26 cellular contexts compared by ENCODE assay signal in genomic region chr3:2976212-2976611, GRCh38.
"Had no signal": no experiment of that assay in that cellular context is flagged by ENCODE, and none has a peak within 500 bp of the region (broad histone marks: within the 10 kb centered on the region; RNA-seq: fewer than 3 reads in every experiment).

No MANE protein-coding gene starts in this region.

- H3K27ac ChIP-seq: adrenal gland, body of pancreas, breast epithelium, SJCRH30, SK-N-MC had no signal

- DNase-seq: activated CD4-positive, alpha-beta memory T cell treated with anti-CD3 and anti-CD28 coated beads for 36 hours; activated CD4-positive, alpha-beta T cell treated with anti-CD3 and anti-CD28 coated beads for 4 hours; activated CD4-positive, alpha-beta T cell treated with anti-CD3 and anti-CD28 coated beads, Interleukin-2, amount 50 U/mL, for 1 hour; activated CD8-positive, alpha-beta memory T cell treated with anti-CD3 and anti-CD28 coated beads, Interleukin-2, amount 50 U/mL, for 4 hours; activated gamma-delta T cell treated with Interleukin-2 at 50 U/mL for 16 hours; activated naive CD4-positive, alpha-beta T cell treated with anti-CD3 and anti-CD28 coated beads for 36 hours; activated T-cell treated with anti-CD3 and anti-CD28 coated beads for 4 hours; activated T-cell treated with anti-CD3 and anti-CD28 coated beads, Interleukin-2, amount 50 U/mL, for 4 hours; adrenal gland; body of pancreas; IMR-90; NCI-H1105; NCI-H1417 treated with DMSO at 0.1 percent for 48 hours; NCI-H187 treated with DMSO at 0.1 percent for 48 hours; NCI-H226; NCI-H446 treated with DMSO at 0.1 percent for 48 hours; NCI-H774; SHP77; SJCRH30; T1000 had no signal

- ATAC-seq: activated CD4-positive, CD25-positive, alpha-beta regulatory T cell treated with anti-CD3 and anti-CD28 coated beads, Interleukin-2, amount 50 U/mL, for 24 hours; activated naive CD4-positive, alpha-beta T cell treated with anti-CD3 and anti-CD28 coated beads, Interleukin-2, amount 50 U/mL, for 72 hours; activated T-cell treated with anti-CD3 and anti-CD28 coated beads, Interleukin-2, amount 50 U/mL, for 4 hours; body of pancreas; K562; Panc1 had no signal

- H3K9me3 ChIP-seq: adrenal gland, body of pancreas, breast epithelium, SJCRH30 had no signal

- H3K4me3 ChIP-seq: adrenal gland, body of pancreas, breast epithelium, K562, SJCRH30, SK-N-MC had no signal

- H3K4me1 ChIP-seq: adrenal gland, body of pancreas, breast epithelium, SJCRH30 had no signal

- H3K27me3 ChIP-seq: adrenal gland, body of pancreas, breast epithelium, SJCRH30 had no signal

- H3K36me3 ChIP-seq: adrenal gland, breast epithelium, SJCRH30 had no signal
